In genomic region chr7:29987821-29988317, GRCh38 we compare ENCODE assay signal across 1 cellular context.
TF ChIP-seq lines count a peak whose summit lies in the region.

No MANE protein-coding gene starts in this region.

TF ChIP-seq in HepG2, 621 proteins besides CTCF, POLR2A, EP300 and RAD21 (continued from another document and continues in another):
- TF ChIP-seq NR2F6 (IDR thresholded peaks at IDR 0.05) (no peak), NR2F6 (CRISPR knock-in tag; IDR thresholded peaks at IDR 0.05) (no peak), MEIS2 (CRISPR knock-in tag; IDR thresholded peaks at IDR 0.05) (no peak), KAT2B (IDR thresholded peaks at IDR 0.05; ENCODE audit: borderline replicate concordance, low read depth, low read length) (no peak), CREB1 (IDR thresholded peaks at IDR 0.05) (no peak), CREB1 (CRISPR knock-in tag; IDR thresholded peaks at IDR 0.05) (peak; percentile 32; the same call in 1 of the 2 replicates), YEATS4 (CRISPR knock-in tag; IDR thresholded peaks at IDR 0.05; ENCODE audit: borderline replicate concordance) (peak; percentile 6; the same call in 1 of the 2 replicates), ZNF10 (CRISPR knock-in tag; IDR thresholded peaks at IDR 0.05; ENCODE audit: borderline replicate concordance, low read depth) (no peak), HMG20A (CRISPR knock-in tag; IDR thresholded peaks at IDR 0.05; ENCODE audit: borderline replicate concordance) (peak; percentile 75; the same call in 1 of the 2 replicates), ZNF550 (CRISPR knock-in tag; IDR thresholded peaks at IDR 0.05; ENCODE audit: borderline replicate concordance) (no peak), JUND (CRISPR knock-in tag; IDR thresholded peaks at IDR 0.05) (peak; percentile 83; the same call in 1 of the 2 replicates), PLRG1 (conservative IDR thresholded peaks at IDR 0.05) (no peak), MTF1 (CRISPR knock-in tag; IDR thresholded peaks at IDR 0.05) (no peak), NR3C1 (CRISPR knock-in tag; IDR thresholded peaks at IDR 0.05) (no peak), MBNL3 (CRISPR knock-in tag; conservative IDR thresholded peaks at IDR 0.05) (no peak), FOXA1 (IDR thresholded peaks at IDR 0.05) (no peak), FOXA1 (CRISPR knock-in tag; IDR thresholded peaks at IDR 0.05) (peak; percentile 76), ELF4 (CRISPR knock-in tag; IDR thresholded peaks at IDR 0.05; ENCODE audit: borderline replicate concordance) (0 out of 2 replicates have a peak, but pooled peaks have one; percentile 3), TEAD3 (CRISPR knock-in tag; optimal IDR thresholded peaks at IDR 0.05; ENCODE audit: borderline replicate concordance) (peak; percentile 88), ZNF547 (CRISPR knock-in tag; IDR thresholded peaks at IDR 0.05) (no peak), SRSF9 (IDR thresholded peaks at IDR 0.05; ENCODE audit: borderline replicate concordance, insufficient read depth, low read depth, low read length, poor library complexity, severe bottlenecking) (no peak), MXI1 (IDR thresholded peaks at IDR 0.05; ENCODE audit: borderline replicate concordance, low read depth, low read length) (peak; percentile 71; the same call in 2 of the 3 replicates), DNMT1 (CRISPR knock-in tag; IDR thresholded peaks at IDR 0.05) (no peak), NFYC (CRISPR knock-in tag; IDR thresholded peaks at IDR 0.05) (no peak; the same call in 1 of the 2 replicates), ELF1 (CRISPR knock-in tag; IDR thresholded peaks at IDR 0.05) (peak; percentile 68), ZC3H13 (CRISPR knock-in tag; IDR thresholded peaks at IDR 0.05) (no peak)
- TF ChIP-seq, protein P1, sequence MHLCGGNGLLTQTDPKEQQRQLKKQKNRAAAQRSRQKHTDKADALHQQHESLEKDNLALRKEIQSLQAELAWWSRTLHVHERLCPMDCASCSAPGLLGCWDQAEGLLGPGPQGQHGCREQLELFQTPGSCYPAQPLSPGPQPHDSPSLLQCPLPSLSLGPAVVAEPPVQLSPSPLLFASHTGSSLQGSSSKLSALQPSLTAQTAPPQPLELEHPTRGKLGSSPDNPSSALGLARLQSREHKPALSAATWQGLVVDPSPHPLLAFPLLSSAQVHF (CRISPR knock-in tag; IDR thresholded peaks at IDR 0.05), result no peak
- TF ChIP-seq, protein P2, sequence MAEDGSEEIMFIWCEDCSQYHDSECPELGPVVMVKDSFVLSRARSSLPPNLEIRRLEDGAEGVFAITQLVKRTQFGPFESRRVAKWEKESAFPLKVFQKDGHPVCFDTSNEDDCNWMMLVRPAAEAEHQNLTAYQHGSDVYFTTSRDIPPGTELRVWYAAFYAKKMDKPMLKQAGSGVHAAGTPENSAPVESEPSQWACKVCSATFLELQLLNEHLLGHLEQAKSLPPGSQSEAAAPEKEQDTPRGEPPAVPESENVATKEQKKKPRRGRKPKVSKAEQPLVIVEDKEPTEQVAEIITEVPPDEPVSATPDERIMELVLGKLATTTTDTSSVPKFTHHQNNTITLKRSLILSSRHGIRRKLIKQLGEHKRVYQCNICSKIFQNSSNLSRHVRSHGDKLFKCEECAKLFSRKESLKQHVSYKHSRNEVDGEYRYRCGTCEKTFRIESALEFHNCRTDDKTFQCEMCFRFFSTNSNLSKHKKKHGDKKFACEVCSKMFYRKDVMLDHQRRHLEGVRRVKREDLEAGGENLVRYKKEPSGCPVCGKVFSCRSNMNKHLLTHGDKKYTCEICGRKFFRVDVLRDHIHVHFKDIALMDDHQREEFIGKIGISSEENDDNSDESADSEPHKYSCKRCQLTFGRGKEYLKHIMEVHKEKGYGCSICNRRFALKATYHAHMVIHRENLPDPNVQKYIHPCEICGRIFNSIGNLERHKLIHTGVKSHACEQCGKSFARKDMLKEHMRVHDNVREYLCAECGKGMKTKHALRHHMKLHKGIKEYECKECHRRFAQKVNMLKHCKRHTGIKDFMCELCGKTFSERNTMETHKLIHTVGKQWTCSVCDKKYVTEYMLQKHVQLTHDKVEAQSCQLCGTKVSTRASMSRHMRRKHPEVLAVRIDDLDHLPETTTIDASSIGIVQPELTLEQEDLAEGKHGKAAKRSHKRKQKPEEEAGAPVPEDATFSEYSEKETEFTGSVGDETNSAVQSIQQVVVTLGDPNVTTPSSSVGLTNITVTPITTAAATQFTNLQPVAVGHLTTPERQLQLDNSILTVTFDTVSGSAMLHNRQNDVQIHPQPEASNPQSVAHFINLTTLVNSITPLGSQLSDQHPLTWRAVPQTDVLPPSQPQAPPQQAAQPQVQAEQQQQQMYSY (CRISPR knock-in tag; IDR thresholded peaks at IDR 0.05), result no peak
- TF ChIP-seq, protein P3, sequence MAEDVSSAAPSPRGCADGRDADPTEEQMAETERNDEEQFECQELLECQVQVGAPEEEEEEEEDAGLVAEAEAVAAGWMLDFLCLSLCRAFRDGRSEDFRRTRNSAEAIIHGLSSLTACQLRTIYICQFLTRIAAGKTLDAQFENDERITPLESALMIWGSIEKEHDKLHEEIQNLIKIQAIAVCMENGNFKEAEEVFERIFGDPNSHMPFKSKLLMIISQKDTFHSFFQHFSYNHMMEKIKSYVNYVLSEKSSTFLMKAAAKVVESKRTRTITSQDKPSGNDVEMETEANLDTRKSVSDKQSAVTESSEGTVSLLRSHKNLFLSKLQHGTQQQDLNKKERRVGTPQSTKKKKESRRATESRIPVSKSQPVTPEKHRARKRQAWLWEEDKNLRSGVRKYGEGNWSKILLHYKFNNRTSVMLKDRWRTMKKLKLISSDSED (CRISPR knock-in tag; IDR thresholded peaks at IDR 0.05), result no peak
- TF ChIP-seq, protein P4, sequence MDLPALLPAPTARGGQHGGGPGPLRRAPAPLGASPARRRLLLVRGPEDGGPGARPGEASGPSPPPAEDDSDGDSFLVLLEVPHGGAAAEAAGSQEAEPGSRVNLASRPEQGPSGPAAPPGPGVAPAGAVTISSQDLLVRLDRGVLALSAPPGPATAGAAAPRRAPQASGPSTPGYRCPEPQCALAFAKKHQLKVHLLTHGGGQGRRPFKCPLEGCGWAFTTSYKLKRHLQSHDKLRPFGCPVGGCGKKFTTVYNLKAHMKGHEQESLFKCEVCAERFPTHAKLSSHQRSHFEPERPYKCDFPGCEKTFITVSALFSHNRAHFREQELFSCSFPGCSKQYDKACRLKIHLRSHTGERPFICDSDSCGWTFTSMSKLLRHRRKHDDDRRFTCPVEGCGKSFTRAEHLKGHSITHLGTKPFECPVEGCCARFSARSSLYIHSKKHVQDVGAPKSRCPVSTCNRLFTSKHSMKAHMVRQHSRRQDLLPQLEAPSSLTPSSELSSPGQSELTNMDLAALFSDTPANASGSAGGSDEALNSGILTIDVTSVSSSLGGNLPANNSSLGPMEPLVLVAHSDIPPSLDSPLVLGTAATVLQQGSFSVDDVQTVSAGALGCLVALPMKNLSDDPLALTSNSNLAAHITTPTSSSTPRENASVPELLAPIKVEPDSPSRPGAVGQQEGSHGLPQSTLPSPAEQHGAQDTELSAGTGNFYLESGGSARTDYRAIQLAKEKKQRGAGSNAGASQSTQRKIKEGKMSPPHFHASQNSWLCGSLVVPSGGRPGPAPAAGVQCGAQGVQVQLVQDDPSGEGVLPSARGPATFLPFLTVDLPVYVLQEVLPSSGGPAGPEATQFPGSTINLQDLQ (CRISPR knock-in tag; IDR thresholded peaks at IDR 0.05), result no peak
- TF ChIP-seq, protein P5, sequence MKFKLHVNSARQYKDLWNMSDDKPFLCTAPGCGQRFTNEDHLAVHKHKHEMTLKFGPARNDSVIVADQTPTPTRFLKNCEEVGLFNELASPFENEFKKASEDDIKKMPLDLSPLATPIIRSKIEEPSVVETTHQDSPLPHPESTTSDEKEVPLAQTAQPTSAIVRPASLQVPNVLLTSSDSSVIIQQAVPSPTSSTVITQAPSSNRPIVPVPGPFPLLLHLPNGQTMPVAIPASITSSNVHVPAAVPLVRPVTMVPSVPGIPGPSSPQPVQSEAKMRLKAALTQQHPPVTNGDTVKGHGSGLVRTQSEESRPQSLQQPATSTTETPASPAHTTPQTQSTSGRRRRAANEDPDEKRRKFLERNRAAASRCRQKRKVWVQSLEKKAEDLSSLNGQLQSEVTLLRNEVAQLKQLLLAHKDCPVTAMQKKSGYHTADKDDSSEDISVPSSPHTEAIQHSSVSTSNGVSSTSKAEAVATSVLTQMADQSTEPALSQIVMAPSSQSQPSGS (CRISPR knock-in tag; IDR thresholded peaks at IDR 0.05), result peak; percentile 21; the same call in 1 of the 2 replicates
- TF ChIP-seq, protein P6, sequence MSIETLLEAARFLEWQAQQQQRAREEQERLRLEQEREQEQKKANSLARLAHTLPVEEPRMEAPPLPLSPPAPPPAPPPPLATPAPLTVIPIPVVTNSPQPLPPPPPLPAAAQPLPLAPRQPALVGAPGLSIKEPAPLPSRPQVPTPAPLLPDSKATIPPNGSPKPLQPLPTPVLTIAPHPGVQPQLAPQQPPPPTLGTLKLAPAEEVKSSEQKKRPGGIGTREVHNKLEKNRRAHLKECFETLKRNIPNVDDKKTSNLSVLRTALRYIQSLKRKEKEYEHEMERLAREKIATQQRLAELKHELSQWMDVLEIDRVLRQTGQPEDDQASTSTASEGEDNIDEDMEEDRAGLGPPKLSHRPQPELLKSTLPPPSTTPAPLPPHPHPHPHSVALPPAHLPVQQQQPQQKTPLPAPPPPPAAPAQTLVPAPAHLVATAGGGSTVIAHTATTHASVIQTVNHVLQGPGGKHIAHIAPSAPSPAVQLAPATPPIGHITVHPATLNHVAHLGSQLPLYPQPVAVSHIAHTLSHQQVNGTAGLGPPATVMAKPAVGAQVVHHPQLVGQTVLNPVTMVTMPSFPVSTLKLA (IDR thresholded peaks at IDR 0.05), result peak; percentile 34; the same call in 1 of the 2 replicates
- TF ChIP-seq, protein P7, sequence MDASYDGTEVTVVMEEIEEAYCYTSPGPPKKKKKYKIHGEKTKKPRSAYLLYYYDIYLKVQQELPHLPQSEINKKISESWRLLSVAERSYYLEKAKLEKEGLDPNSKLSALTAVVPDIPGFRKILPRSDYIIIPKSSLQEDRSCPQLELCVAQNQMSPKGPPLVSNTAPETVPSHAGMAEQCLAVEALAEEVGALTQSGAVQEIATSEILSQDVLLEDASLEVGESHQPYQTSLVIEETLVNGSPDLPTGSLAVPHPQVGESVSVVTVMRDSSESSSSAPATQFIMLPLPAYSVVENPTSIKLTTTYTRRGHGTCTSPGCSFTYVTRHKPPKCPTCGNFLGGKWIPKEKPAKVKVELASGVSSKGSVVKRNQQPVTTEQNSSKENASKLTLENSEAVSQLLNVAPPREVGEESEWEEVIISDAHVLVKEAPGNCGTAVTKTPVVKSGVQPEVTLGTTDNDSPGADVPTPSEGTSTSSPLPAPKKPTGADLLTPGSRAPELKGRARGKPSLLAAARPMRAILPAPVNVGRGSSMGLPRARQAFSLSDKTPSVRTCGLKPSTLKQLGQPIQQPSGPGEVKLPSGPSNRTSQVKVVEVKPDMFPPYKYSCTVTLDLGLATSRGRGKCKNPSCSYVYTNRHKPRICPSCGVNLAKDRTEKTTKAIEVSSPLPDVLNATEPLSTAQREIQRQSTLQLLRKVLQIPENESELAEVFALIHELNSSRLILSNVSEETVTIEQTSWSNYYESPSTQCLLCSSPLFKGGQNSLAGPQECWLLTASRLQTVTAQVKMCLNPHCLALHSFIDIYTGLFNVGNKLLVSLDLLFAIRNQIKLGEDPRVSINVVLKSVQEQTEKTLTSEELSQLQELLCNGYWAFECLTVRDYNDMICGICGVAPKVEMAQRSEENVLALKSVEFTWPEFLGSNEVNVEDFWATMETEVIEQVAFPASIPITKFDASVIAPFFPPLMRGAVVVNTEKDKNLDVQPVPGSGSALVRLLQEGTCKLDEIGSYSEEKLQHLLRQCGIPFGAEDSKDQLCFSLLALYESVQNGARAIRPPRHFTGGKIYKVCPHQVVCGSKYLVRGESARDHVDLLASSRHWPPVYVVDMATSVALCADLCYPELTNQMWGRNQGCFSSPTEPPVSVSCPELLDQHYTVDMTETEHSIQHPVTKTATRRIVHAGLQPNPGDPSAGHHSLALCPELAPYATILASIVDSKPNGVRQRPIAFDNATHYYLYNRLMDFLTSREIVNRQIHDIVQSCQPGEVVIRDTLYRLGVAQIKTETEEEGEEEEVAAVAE (CRISPR knock-in tag; IDR thresholded peaks at IDR 0.05; ENCODE audit: borderline replicate concordance), result no peak
- TF ChIP-seq, protein P8, sequence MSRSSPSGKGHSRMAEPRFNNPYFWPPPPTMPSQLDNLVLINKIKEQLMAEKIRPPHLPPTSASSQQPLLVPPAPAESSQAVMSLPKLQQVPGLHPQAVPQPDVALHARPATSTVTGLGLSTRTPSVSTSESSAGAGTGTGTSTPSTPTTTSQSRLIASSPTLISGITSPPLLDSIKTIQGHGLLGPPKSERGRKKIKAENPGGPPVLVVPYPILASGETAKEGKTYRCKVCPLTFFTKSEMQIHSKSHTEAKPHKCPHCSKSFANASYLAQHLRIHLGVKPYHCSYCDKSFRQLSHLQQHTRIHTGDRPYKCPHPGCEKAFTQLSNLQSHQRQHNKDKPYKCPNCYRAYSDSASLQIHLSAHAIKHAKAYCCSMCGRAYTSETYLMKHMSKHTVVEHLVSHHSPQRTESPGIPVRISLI (CRISPR knock-in tag; IDR thresholded peaks at IDR 0.05; ENCODE audit: borderline replicate concordance), result peak; percentile 90
- TF ChIP-seq, protein P9, sequence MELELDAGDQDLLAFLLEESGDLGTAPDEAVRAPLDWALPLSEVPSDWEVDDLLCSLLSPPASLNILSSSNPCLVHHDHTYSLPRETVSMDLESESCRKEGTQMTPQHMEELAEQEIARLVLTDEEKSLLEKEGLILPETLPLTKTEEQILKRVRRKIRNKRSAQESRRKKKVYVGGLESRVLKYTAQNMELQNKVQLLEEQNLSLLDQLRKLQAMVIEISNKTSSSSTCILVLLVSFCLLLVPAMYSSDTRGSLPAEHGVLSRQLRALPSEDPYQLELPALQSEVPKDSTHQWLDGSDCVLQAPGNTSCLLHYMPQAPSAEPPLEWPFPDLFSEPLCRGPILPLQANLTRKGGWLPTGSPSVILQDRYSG (CRISPR knock-in tag; IDR thresholded peaks at IDR 0.05), result no peak
- TF ChIP-seq, protein P10, sequence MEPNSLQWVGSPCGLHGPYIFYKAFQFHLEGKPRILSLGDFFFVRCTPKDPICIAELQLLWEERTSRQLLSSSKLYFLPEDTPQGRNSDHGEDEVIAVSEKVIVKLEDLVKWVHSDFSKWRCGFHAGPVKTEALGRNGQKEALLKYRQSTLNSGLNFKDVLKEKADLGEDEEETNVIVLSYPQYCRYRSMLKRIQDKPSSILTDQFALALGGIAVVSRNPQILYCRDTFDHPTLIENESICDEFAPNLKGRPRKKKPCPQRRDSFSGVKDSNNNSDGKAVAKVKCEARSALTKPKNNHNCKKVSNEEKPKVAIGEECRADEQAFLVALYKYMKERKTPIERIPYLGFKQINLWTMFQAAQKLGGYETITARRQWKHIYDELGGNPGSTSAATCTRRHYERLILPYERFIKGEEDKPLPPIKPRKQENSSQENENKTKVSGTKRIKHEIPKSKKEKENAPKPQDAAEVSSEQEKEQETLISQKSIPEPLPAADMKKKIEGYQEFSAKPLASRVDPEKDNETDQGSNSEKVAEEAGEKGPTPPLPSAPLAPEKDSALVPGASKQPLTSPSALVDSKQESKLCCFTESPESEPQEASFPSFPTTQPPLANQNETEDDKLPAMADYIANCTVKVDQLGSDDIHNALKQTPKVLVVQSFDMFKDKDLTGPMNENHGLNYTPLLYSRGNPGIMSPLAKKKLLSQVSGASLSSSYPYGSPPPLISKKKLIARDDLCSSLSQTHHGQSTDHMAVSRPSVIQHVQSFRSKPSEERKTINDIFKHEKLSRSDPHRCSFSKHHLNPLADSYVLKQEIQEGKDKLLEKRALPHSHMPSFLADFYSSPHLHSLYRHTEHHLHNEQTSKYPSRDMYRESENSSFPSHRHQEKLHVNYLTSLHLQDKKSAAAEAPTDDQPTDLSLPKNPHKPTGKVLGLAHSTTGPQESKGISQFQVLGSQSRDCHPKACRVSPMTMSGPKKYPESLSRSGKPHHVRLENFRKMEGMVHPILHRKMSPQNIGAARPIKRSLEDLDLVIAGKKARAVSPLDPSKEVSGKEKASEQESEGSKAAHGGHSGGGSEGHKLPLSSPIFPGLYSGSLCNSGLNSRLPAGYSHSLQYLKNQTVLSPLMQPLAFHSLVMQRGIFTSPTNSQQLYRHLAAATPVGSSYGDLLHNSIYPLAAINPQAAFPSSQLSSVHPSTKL (CRISPR knock-in tag; IDR thresholded peaks at IDR 0.05), result peak; percentile 57; the same call in 1 of the 2 replicates
